In genomic region chr10:62805139-62806092, GRCh38 we compare ENCODE assay signal across 1 cellular context.
TF ChIP-seq lines count a peak whose summit lies in the region.

No MANE protein-coding gene starts in this region.

TF ChIP-seq in HepG2, 621 proteins besides CTCF, POLR2A, EP300 and RAD21 (continued from another document and continues in another):
- TF ChIP-seq, protein P1, sequence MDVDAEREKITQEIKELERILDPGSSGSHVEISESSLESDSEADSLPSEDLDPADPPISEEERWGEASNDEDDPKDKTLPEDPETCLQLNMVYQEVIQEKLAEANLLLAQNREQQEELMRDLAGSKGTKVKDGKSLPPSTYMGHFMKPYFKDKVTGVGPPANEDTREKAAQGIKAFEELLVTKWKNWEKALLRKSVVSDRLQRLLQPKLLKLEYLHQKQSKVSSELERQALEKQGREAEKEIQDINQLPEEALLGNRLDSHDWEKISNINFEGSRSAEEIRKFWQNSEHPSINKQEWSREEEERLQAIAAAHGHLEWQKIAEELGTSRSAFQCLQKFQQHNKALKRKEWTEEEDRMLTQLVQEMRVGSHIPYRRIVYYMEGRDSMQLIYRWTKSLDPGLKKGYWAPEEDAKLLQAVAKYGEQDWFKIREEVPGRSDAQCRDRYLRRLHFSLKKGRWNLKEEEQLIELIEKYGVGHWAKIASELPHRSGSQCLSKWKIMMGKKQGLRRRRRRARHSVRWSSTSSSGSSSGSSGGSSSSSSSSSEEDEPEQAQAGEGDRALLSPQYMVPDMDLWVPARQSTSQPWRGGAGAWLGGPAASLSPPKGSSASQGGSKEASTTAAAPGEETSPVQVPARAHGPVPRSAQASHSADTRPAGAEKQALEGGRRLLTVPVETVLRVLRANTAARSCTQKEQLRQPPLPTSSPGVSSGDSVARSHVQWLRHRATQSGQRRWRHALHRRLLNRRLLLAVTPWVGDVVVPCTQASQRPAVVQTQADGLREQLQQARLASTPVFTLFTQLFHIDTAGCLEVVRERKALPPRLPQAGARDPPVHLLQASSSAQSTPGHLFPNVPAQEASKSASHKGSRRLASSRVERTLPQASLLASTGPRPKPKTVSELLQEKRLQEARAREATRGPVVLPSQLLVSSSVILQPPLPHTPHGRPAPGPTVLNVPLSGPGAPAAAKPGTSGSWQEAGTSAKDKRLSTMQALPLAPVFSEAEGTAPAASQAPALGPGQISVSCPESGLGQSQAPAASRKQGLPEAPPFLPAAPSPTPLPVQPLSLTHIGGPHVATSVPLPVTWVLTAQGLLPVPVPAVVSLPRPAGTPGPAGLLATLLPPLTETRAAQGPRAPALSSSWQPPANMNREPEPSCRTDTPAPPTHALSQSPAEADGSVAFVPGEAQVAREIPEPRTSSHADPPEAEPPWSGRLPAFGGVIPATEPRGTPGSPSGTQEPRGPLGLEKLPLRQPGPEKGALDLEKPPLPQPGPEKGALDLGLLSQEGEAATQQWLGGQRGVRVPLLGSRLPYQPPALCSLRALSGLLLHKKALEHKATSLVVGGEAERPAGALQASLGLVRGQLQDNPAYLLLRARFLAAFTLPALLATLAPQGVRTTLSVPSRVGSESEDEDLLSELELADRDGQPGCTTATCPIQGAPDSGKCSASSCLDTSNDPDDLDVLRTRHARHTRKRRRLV (CRISPR knock-in tag; IDR thresholded peaks at IDR 0.05): no peak
- no peak for TF ChIP-seq ZNF30 (CRISPR knock-in tag; IDR thresholded peaks at IDR 0.05)
- TF ChIP-seq KAT8 (CRISPR knock-in tag; IDR thresholded peaks at IDR 0.05): no peak
- no peak for TF ChIP-seq FOXA3 (CRISPR knock-in tag; IDR thresholded peaks at IDR 0.05)
- TF ChIP-seq THRA (CRISPR knock-in tag; IDR thresholded peaks at IDR 0.05; ENCODE audit: borderline replicate concordance): no peak
- TF ChIP-seq STAT6 (CRISPR knock-in tag; IDR thresholded peaks at IDR 0.05; ENCODE audit: borderline replicate concordance): no peak
- TF ChIP-seq, protein P2, sequence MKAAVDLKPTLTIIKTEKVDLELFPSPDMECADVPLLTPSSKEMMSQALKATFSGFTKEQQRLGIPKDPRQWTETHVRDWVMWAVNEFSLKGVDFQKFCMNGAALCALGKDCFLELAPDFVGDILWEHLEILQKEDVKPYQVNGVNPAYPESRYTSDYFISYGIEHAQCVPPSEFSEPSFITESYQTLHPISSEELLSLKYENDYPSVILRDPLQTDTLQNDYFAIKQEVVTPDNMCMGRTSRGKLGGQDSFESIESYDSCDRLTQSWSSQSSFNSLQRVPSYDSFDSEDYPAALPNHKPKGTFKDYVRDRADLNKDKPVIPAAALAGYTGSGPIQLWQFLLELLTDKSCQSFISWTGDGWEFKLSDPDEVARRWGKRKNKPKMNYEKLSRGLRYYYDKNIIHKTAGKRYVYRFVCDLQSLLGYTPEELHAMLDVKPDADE (CRISPR knock-in tag; IDR thresholded peaks at IDR 0.05): no peak
- TF ChIP-seq SP140L (CRISPR knock-in tag; IDR thresholded peaks at IDR 0.05; ENCODE audit: borderline replicate concordance): no peak
- TF ChIP-seq, protein P3, sequence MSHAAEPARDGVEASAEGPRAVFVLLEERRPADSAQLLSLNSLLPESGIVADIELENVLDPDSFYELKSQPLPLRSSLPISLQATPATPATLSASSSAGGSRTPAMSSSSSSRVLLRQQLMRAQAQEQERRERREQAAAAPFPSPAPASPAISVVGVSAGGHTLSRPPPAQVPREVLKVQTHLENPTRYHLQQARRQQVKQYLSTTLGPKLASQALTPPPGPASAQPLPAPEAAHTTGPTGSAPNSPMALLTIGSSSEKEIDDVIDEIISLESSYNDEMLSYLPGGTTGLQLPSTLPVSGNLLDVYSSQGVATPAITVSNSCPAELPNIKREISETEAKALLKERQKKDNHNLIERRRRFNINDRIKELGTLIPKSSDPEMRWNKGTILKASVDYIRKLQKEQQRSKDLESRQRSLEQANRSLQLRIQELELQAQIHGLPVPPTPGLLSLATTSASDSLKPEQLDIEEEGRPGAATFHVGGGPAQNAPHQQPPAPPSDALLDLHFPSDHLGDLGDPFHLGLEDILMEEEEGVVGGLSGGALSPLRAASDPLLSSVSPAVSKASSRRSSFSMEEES (CRISPR knock-in tag; IDR thresholded peaks at IDR 0.05): no peak
- TF ChIP-seq HDAC6 (IDR thresholded peaks at IDR 0.05; ENCODE audit: low read depth, low read length): no peak
- TF ChIP-seq, protein P4, sequence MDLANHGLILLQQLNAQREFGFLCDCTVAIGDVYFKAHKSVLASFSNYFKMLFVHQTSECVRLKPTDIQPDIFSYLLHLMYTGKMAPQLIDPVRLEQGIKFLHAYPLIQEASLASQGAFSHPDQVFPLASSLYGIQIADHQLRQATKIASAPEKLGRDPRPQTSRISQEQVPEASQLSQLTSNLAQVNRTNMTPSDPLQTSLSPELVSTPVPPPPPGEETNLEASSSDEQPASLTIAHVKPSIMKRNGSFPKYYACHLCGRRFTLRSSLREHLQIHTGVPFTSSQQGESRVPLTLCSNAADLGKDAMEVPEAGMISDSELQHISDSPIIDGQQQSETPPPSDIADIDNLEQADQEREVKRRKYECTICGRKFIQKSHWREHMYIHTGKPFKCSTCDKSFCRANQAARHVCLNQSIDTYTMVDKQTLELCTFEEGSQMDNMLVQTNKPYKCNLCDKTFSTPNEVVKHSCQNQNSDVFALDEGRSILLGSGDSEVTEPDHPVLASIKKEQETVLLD (CRISPR knock-in tag; IDR thresholded peaks at IDR 0.05; ENCODE audit: low read depth): no peak; the same call in 1 of the 2 replicates
- no peak for TF ChIP-seq JARID2 (CRISPR knock-in tag; IDR thresholded peaks at IDR 0.05; ENCODE audit: insufficient replicate concordance)
- TF ChIP-seq, protein P5, sequence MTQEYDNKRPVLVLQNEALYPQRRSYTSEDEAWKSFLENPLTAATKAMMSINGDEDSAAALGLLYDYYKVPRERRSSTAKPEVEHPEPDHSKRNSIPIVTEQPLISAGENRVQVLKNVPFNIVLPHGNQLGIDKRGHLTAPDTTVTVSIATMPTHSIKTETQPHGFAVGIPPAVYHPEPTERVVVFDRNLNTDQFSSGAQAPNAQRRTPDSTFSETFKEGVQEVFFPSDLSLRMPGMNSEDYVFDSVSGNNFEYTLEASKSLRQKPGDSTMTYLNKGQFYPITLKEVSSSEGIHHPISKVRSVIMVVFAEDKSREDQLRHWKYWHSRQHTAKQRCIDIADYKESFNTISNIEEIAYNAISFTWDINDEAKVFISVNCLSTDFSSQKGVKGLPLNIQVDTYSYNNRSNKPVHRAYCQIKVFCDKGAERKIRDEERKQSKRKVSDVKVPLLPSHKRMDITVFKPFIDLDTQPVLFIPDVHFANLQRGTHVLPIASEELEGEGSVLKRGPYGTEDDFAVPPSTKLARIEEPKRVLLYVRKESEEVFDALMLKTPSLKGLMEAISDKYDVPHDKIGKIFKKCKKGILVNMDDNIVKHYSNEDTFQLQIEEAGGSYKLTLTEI (CRISPR knock-in tag; conservative IDR thresholded peaks at IDR 0.05): no peak
- TF ChIP-seq, protein P6, sequence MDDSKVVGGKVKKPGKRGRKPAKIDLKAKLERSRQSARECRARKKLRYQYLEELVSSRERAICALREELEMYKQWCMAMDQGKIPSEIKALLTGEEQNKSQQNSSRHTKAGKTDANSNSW (CRISPR knock-in tag; IDR thresholded peaks at IDR 0.05; ENCODE audit: borderline replicate concordance): no peak
- TF ChIP-seq, protein P7, sequence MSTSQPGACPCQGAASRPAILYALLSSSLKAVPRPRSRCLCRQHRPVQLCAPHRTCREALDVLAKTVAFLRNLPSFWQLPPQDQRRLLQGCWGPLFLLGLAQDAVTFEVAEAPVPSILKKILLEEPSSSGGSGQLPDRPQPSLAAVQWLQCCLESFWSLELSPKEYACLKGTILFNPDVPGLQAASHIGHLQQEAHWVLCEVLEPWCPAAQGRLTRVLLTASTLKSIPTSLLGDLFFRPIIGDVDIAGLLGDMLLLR (CRISPR knock-in tag; IDR thresholded peaks at IDR 0.05): peak; percentile 66; the same call in 1 of the 2 replicates
- TF ChIP-seq MAFK (conservative IDR thresholded peaks at IDR 0.05 in 1 of 2, IDR thresholded peaks at IDR 0.05 in 1 of 2; ENCODE audit: low read length in 2 of 2): no peak
- no peak for TF ChIP-seq JUNB (CRISPR knock-in tag; IDR thresholded peaks at IDR 0.05; ENCODE audit: borderline replicate concordance)
- no peak for TF ChIP-seq SMYD3 (CRISPR knock-in tag; IDR thresholded peaks at IDR 0.05)
- TF ChIP-seq, protein P8, sequence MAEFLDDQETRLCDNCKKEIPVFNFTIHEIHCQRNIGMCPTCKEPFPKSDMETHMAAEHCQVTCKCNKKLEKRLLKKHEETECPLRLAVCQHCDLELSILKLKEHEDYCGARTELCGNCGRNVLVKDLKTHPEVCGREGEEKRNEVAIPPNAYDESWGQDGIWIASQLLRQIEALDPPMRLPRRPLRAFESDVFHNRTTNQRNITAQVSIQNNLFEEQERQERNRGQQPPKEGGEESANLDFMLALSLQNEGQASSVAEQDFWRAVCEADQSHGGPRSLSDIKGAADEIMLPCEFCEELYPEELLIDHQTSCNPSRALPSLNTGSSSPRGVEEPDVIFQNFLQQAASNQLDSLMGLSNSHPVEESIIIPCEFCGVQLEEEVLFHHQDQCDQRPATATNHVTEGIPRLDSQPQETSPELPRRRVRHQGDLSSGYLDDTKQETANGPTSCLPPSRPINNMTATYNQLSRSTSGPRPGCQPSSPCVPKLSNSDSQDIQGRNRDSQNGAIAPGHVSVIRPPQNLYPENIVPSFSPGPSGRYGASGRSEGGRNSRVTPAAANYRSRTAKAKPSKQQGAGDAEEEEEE (CRISPR knock-in tag; IDR thresholded peaks at IDR 0.05; ENCODE audit: borderline replicate concordance): no peak
- no peak for TF ChIP-seq ZNF619 (CRISPR knock-in tag; IDR thresholded peaks at IDR 0.05)
- TF ChIP-seq, protein P9, sequence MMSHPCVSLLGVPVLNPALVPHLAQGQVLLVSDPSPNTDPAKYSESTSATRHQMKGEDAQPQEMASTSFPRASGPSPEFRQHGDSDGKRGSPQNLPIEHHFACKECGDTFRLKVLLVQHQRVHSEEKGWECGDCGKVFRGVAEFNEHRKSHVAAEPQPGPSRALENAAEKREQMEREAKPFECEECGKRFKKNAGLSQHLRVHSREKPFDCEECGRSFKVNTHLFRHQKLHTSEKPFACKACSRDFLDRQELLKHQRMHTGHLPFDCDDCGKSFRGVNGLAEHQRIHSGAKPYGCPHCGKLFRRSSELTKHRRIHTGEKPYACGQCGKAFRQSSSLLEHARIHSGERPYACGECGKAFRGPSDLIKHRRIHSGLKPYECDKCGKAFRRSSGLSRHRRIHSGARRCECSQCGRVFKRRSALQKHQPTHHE (CRISPR knock-in tag; IDR thresholded peaks at IDR 0.05; ENCODE audit: borderline replicate concordance): no peak
- TF ChIP-seq ARID4A (CRISPR knock-in tag; IDR thresholded peaks at IDR 0.05; ENCODE audit: borderline replicate concordance): peak; percentile 42
- no peak for TF ChIP-seq KDM5A (IDR thresholded peaks at IDR 0.05; ENCODE audit: borderline replicate concordance, low read length)
- TF ChIP-seq ZNF350 (CRISPR knock-in tag; IDR thresholded peaks at IDR 0.05; ENCODE audit: borderline replicate concordance, low read depth): no peak
- TF ChIP-seq ZNF768 (CRISPR knock-in tag; IDR thresholded peaks at IDR 0.05): no peak
- no peak for TF ChIP-seq SMAD1 (CRISPR knock-in tag; IDR thresholded peaks at IDR 0.05; ENCODE audit: borderline replicate concordance, low read depth)
